Comparison of ENCODE assay signal across 8 cellular contexts in the genomic region with DNA sequence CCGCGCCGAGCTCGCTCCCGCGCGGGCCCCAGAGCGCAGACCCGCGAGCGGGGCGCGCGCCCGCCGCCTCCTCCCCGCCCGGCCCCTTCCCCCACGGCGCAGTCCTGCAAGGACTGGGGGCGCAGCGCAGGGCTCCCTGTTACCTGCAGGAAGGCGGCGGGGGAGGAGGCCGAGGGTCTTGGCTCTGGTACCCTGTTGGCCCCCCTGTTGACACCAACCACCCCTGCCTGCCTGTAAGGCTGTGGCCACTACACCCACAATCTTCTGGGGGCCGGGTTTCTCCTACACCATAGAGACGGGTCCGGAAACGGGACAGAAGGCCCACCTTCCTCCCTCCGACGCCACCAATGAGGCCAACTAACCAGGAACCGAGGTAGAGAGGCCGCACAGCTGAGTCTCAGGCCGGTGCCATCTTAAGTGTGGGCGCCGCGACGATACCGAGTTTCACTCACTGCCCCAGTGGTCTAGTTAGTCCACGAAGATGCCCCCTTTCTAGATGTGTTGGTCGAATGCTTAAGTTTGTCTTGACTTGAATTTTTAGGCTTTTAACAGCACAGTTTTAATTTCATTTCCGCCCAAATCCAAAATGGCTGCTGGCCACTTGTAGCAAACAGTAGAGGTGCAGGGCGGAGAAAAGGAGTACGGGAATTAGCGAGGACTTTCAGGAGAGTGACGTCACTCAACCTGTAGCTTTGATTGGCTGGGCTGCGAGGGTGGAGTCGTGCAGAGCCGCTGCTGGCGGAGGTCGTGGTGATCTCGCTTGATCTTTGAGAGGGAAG. TPM values are rescaled to one million over a fixed set of nuclear protein-coding genes. Genes with fewer than 3 reads are reported as not detected.
DNase-seq lines count a peak whose midpoint lies in the region; ATAC-seq lines count a peak whose summit lies in the region.

A gene with protein sequence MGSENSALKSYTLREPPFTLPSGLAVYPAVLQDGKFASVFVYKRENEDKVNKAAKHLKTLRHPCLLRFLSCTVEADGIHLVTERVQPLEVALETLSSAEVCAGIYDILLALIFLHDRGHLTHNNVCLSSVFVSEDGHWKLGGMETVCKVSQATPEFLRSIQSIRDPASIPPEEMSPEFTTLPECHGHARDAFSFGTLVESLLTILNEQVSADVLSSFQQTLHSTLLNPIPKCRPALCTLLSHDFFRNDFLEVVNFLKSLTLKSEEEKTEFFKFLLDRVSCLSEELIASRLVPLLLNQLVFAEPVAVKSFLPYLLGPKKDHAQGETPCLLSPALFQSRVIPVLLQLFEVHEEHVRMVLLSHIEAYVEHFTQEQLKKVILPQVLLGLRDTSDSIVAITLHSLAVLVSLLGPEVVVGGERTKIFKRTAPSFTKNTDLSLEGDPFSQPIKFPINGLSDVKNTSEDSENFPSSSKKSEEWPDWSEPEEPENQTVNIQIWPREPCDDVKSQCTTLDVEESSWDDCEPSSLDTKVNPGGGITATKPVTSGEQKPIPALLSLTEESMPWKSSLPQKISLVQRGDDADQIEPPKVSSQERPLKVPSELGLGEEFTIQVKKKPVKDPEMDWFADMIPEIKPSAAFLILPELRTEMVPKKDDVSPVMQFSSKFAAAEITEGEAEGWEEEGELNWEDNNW (minus strand): TSS at position 252 of the 779 bp plus-strand sequence. CDS start 5,056 bp downstream, outside the sequence.

- H3K27ac ChIP-seq in CD8-positive, alpha-beta memory T cell (ENCODE audit: low read depth, low read length) = peak within 1 kb of the TSS; percentile 96

- CTCF ChIA-PET in CD8-positive, alpha-beta memory T cell (lab: Charles Lee) = interaction anchor here (0.6 to 2.3 kb wide), 8 partner anchors 9 to 1420 kb away, joined by 3 to 14 read pairs (median 3); a partner anchor contains a TSS

- peaks cover 43 to 53% (median 50%) of the 10 kb centered on the region in 3 donors for H3K4me1 Mint-ChIP-seq in CD8-positive, alpha-beta memory T cell

- H3K27me3 ChIP-seq in CD8-positive, alpha-beta memory T cell (ENCODE audit: insufficient read depth, low read length, poor library complexity, severe bottlenecking) = no peaks in the 10 kb centered on the region

- H3K27ac Mint-ChIP-seq in CD8-positive, alpha-beta memory T cell = peak within 1 kb of the TSS; percentile 99 to 100 (median 99)

- peaks cover 4 to 17% of the 10 kb centered on the region in 2 donors for H3K27me3 Mint-ChIP-seq in CD8-positive, alpha-beta memory T cell

- peak within 1 kb of the TSS; percentile 82 to 98 (median 91) for H3K4me3 Mint-ChIP-seq in CD8-positive, alpha-beta memory T cell

- H3K4me1 ChIP-seq in CD8-positive, alpha-beta memory T cell (ENCODE audit: insufficient read depth, low read length) = peaks cover 32% of the 10 kb centered on the region

- DNase-seq in CD8-positive, alpha-beta memory T cell = peak; percentile 79 to 97 (median 94)
- DNase-seq in HS-5 (ENCODE audit: low read depth) (peak; percentile 97), lung microvascular endothelial cell (ENCODE audit: low read depth in 2 of 2) (peak; percentile 98)
- peak; percentile 91 for DNase-seq in NK-92 treated with Interleukin-12 subunit alpha and Interleukin-12 subunit beta, amount 100 ng/mL, for 24 hours (lab: John Stamatoyannopoulos, UW)
- DNase-seq in activated CD8-positive, alpha-beta memory T cell treated with anti-CD3 and anti-CD28 coated beads for 24 hours = peak; percentile 95
- peak; percentile 82 for DNase-seq in effector CD8-positive, alpha-beta T cell (lab: John Stamatoyannopoulos, UW)
- DNase-seq in stimulated activated CD4-positive, alpha-beta T cell treated with anti-CD3 and anti-CD28 coated beads, TNF-alpha, amount 100 ng/mL, for 48 hours (ENCODE audit: low read depth in 3 of 3) = peak; percentile 77 to 84 (median 79)

- H3K36me3 ChIP-seq in CD8-positive, alpha-beta memory T cell (ENCODE audit: insufficient read depth, low read length) = no peaks in the 10 kb centered on the region

- POLR2A ChIA-PET in CD8-positive, alpha-beta memory T cell (lab: Charles Lee) = interaction anchor here (0.9 to 2.4 kb wide), 6 partner anchors 9 to 1420 kb away, joined by 3 to 12 read pairs (median 5); a partner anchor contains a TSS

- H3K9me3 ChIP-seq in CD8-positive, alpha-beta memory T cell (ENCODE audit: low read length) = no peaks in the 10 kb centered on the region

- H3K9me3 Mint-ChIP-seq in CD8-positive, alpha-beta memory T cell = no peaks in the 10 kb centered on the region

- H3K4me3 ChIP-seq in CD8-positive, alpha-beta memory T cell (ENCODE audit: low read length) = peak within 1 kb of the TSS; percentile 76

- ATAC-seq in GM19468 (IDR thresholded peaks at IDR 0.05; ENCODE audit: extremely low read depth, unreplicated experiment) = peak; percentile 72

- peaks cover 0 to 16% (median 1%) of the 10 kb centered on the region in 3 donors for H3K36me3 Mint-ChIP-seq in CD8-positive, alpha-beta memory T cell

RNA-seq across cellular contexts. Expression of the gene that starts here (rescaled TPM):
- total RNA-seq in CD8-positive, alpha-beta memory T cell = 10 to 100 TPM; 12.7 to 13.1 TPM
- 13.5 TPM for polyA plus RNA-seq in CD8-positive, alpha-beta memory T cell
- total RNA-seq in lung microvascular endothelial cell = 4.4 and 7.5 TPM in 2 replicates

Comparison
In these comparisons a context has a peak if more than half of its experiments do, and no peak if none do; other contexts are left out.
1. Peak in every context shown above with its lines: DNase-seq, ATAC-seq, H3K4me3 ChIP-seq and H3K27ac ChIP-seq.